In genomic region chr17:78783711-78784396, GRCh38 we compare ENCODE assay signal across 1 cellular context.
TF ChIP-seq lines count a peak whose summit lies in the region.

No MANE protein-coding gene starts in this region.

TF ChIP-seq in K562, 482 proteins besides CTCF, POLR2A, EP300 and RAD21 (continued from another document and continues in another):
- TF ChIP-seq GTF3C2 (IDR thresholded peaks at IDR 0.05; ENCODE audit: borderline replicate concordance, extremely low read depth, insufficient read length) (no peak), CREB3 (tag; conservative IDR thresholded peaks at IDR 0.05; ENCODE audit: low read depth) (peak; percentile 60), SMARCA5 (IDR thresholded peaks at IDR 0.05) (no peak), ELF1 (tag; IDR thresholded peaks at IDR 0.05) (no peak), KDM1A (IDR thresholded peaks at IDR 0.05) (peak; percentile 76 to 83; a peak in 3 of 4 replicates), NR2C1 (IDR thresholded peaks at IDR 0.05) (peak; percentile 86), NR2C1 (tag; IDR thresholded peaks at IDR 0.05) (peak; percentile 89), STAT6 (CRISPR knock-in tag; IDR thresholded peaks at IDR 0.05) (no peak), ELK1 (CRISPR knock-in tag; IDR thresholded peaks at IDR 0.05) (no peak), ZNF655 (CRISPR knock-in tag; IDR thresholded peaks at IDR 0.05) (no peak), MCM3 (IDR thresholded peaks at IDR 0.05) (no peak), FIP1L1 (IDR thresholded peaks at IDR 0.05; ENCODE audit: low read depth, low read length, poor library complexity, severe bottlenecking) (no peak), KDM2B (CRISPR knock-in tag; IDR thresholded peaks at IDR 0.05) (no peak), PML (IDR thresholded peaks at IDR 0.05; ENCODE audit: low read length) (no peak; the same call in 1 of the 2 replicates), SIRT6 (IDR thresholded peaks at IDR 0.05; ENCODE audit: low read depth, low read length) (no peak), SUPT5H (IDR thresholded peaks at IDR 0.05) (no peak; the same call in 1 of the 2 replicates), NCOA2 (IDR thresholded peaks at IDR 0.05; ENCODE audit: partially characterized antibody in 2 of 2) (no peak), EGR1 (conservative IDR thresholded peaks at IDR 0.05) (no peak), EZH2 (IDR thresholded peaks at IDR 0.05; ENCODE audit: borderline replicate concordance, low read depth, low read length) (no peak), ZBTB33 (CRISPR knock-in tag; IDR thresholded peaks at IDR 0.05) (no peak), RFX7 (CRISPR knock-in tag; IDR thresholded peaks at IDR 0.05) (no peak), SAP30 (IDR thresholded peaks at IDR 0.05; ENCODE audit: borderline replicate concordance, insufficient read depth, low read depth, low read length, poor library complexity, severe bottlenecking) (no peak), GABPB2 (CRISPR knock-in tag; conservative IDR thresholded peaks at IDR 0.05) (no peak), TOE1 (IDR thresholded peaks at IDR 0.05; ENCODE audit: borderline replicate concordance) (no peak), TOE1 (CRISPR knock-in tag; IDR thresholded peaks at IDR 0.05; ENCODE audit: borderline replicate concordance, low read depth) (no peak), BRCA1 (IDR thresholded peaks at IDR 0.05) (no peak), BRCA1 (CRISPR knock-in tag; IDR thresholded peaks at IDR 0.05) (no peak), TSC22D4 (tag; IDR thresholded peaks at IDR 0.05) (no peak), HMGN3 (IDR thresholded peaks at IDR 0.05; ENCODE audit: borderline replicate concordance, extremely low read depth, insufficient read length, low read depth, low read length) (no peak), SIX5 (IDR thresholded peaks at IDR 0.05; ENCODE audit: borderline replicate concordance in 1 of 2, insufficient read depth in 1 of 2, low read depth in 1 of 2, low read length in 2 of 2) (no peak), NKRF (IDR thresholded peaks at IDR 0.05; ENCODE audit: borderline replicate concordance) (no peak), GATAD2B (IDR thresholded peaks at IDR 0.05; ENCODE audit: borderline replicate concordance) (no peak), GMEB1 (CRISPR knock-in tag; IDR thresholded peaks at IDR 0.05) (no peak), JUNB (CRISPR knock-in tag; conservative IDR thresholded peaks at IDR 0.05) (no peak), ZEB2 (IDR thresholded peaks at IDR 0.05) (peak; percentile 59; the same call in 1 of the 2 replicates), ZNF146 (CRISPR knock-in tag; IDR thresholded peaks at IDR 0.05; ENCODE audit: unreplicated experiment) (no peak), TEAD4 (IDR thresholded peaks at IDR 0.05; ENCODE audit: low read length) (peak; percentile 85), TEAD4 (CRISPR knock-in tag; IDR thresholded peaks at IDR 0.05; ENCODE audit: borderline replicate concordance) (no peak), ZNF277 (CRISPR knock-in tag; IDR thresholded peaks at IDR 0.05; ENCODE audit: borderline replicate concordance) (no peak), ZNF766 (CRISPR knock-in tag; conservative IDR thresholded peaks at IDR 0.05) (no peak), ESRRA (IDR thresholded peaks at IDR 0.05; ENCODE audit: borderline replicate concordance, low read depth) (peak; percentile 97), YBX1 (IDR thresholded peaks at IDR 0.05) (no peak), ZNF717 (CRISPR knock-in tag; IDR thresholded peaks at IDR 0.05) (no peak), PHF21A (IDR thresholded peaks at IDR 0.05; ENCODE audit: borderline replicate concordance, low read depth) (no peak), ZFX (CRISPR knock-in tag; IDR thresholded peaks at IDR 0.05) (peak; percentile 1; the same call in 1 of the 2 replicates), ETV1 (tag; conservative IDR thresholded peaks at IDR 0.05; ENCODE audit: low read depth) (0 out of 2 replicates have a peak, but pooled peaks have one; percentile 8), ZBTB49 (CRISPR knock-in tag; IDR thresholded peaks at IDR 0.05; ENCODE audit: borderline replicate concordance) (no peak), PCBP1 (IDR thresholded peaks at IDR 0.05; ENCODE audit: low read depth, low read length, poor library complexity, severe bottlenecking) (no peak), CEBPG (CRISPR knock-in tag; IDR thresholded peaks at IDR 0.05) (0 out of 2 replicates have a peak, but pooled peaks have one; percentile 17), CEBPG (tag; conservative IDR thresholded peaks at IDR 0.05 in 1 of 2, IDR thresholded peaks at IDR 0.05 in 1 of 2) (no peak), ZNF23 (CRISPR knock-in tag; IDR thresholded peaks at IDR 0.05) (no peak)
